In the genomic region with DNA sequence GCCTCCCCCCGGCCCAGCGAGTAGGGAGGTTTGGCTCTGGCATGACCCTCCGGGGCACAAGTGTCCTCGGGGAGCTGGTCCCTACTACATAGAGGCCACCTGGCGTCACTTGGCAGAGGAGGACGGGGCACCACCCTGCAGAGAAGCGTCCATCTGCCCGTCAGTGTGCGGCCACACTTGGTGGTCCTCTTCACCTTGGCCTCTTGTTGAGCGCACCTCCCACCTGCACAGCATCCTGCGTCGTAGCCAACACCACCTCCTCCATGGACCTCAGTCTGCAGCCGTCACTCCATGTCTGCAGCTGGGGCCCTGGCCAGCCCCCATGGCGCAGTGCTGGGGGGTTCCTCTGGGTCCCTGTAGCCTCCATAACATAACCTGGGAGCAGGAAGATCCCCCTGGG, we compare ENCODE assay signal across 16 cellular contexts. TPM values are rescaled to one million over a fixed set of nuclear protein-coding genes. Genes with fewer than 3 reads are reported as not detected.
A peak's percentile ranks its signal among the peaks of the same experiment; 100 is the strongest.
DNase-seq lines count a peak whose midpoint lies in the region; ATAC-seq and TF ChIP-seq lines count a peak whose summit lies in the region.
"Had no signal": no experiment of that assay in that cellular context is flagged by ENCODE, and none has a peak within 500 bp of the region (broad histone marks: within the 10 kb centered on the region; RNA-seq: fewer than 3 reads in every experiment).

No MANE protein-coding gene starts in this region.

- H3K27me3 ChIP-seq in lower lobe of right lung (ENCODE audit: low read depth): peaks cover 16% of the 10 kb centered on the region

- no peak overlapping the region for H3K4me3 Mint-ChIP-seq in stimulated activated effector memory CD8-positive, alpha-beta T cell treated with anti-CD3 and anti-CD28 coated beads, Interleukin-12 subunit alpha, Interleukin-12 subunit beta, amount 100 ng/mL, for 72 hours
- H3K4me3 Mint-ChIP-seq: CD4-positive, alpha-beta memory T cell; GM23338; H9 had no signal

- intact Hi-C loops in lower lobe of right lung (cut with DNase I): no loop called here

- no peak overlapping the region for H3K4me3 ChIP-seq in lower lobe of right lung
- H3K4me3 ChIP-seq: GM12878, GM23338 had no signal

- H3K9me3 ChIP-seq in lower lobe of right lung: no peaks in the 10 kb centered on the region

- DNase-seq in lower lobe of right lung (peak; percentile 30), superior temporal gyrus (ENCODE audit: extremely low spot score) (no peak), ecto neural progenitor cell (ENCODE audit: low spot score) (no peak)
- no peak for DNase-seq in stimulated activated effector memory CD8-positive, alpha-beta T cell treated with anti-CD3 and anti-CD28 coated beads, Interleukin-12 subunit alpha, Interleukin-12 subunit beta, amount 100 ng/mL, for 72 hours (ENCODE audit: low spot score in 2 of 2)
- DNase-seq: C1 segment of cervical spinal cord; Calu3; CD4-positive, alpha-beta memory T cell; COR-L47; DMS53; DMS79 treated with DMSO at 0.1 percent for 48 hours; H9 had no signal

- peaks cover 14% of the 10 kb centered on the region for H3K36me3 Mint-ChIP-seq in stimulated activated effector memory CD8-positive, alpha-beta T cell treated with anti-CD3 and anti-CD28 coated beads, Interleukin-12 subunit alpha, Interleukin-12 subunit beta, amount 100 ng/mL, for 72 hours
- H3K36me3 Mint-ChIP-seq: CD4-positive, alpha-beta memory T cell had no signal

- ATAC-seq in lower lobe of right lung (no peak), GM21367 (IDR thresholded peaks at IDR 0.05; ENCODE audit: unreplicated experiment) (no peak)
- no peak for ATAC-seq in stimulated activated effector memory CD8-positive, alpha-beta T cell treated with anti-CD3 and anti-CD28 coated beads, Interleukin-12 subunit alpha, Interleukin-12 subunit beta, amount 100 ng/mL, for 72 hours
- ATAC-seq: GM12878, GM23338, HCT116 had no signal

- peaks cover 24% of the 10 kb centered on the region for H3K4me1 Mint-ChIP-seq in stimulated activated effector memory CD8-positive, alpha-beta T cell treated with anti-CD3 and anti-CD28 coated beads, Interleukin-12 subunit alpha, Interleukin-12 subunit beta, amount 100 ng/mL, for 72 hours

- no peaks in the 10 kb centered on the region for H3K36me3 ChIP-seq in lower lobe of right lung

- no peaks in the 10 kb centered on the region for H3K9me3 Mint-ChIP-seq in stimulated activated effector memory CD8-positive, alpha-beta T cell treated with anti-CD3 and anti-CD28 coated beads, Interleukin-12 subunit alpha, Interleukin-12 subunit beta, amount 100 ng/mL, for 72 hours

- peak overlapping the region; percentile 29 for H3K27ac ChIP-seq in cingulate gyrus (ENCODE audit: low read depth, low read length)
- no peak overlapping the region for H3K27ac ChIP-seq in lower lobe of right lung

- H3K4me1 ChIP-seq in lower lobe of right lung: peaks cover 13% of the 10 kb centered on the region

- H3K27ac Mint-ChIP-seq in stimulated activated effector memory CD8-positive, alpha-beta T cell treated with anti-CD3 and anti-CD28 coated beads, Interleukin-12 subunit alpha, Interleukin-12 subunit beta, amount 100 ng/mL, for 72 hours: peak overlapping the region; percentile 97
- H3K27ac Mint-ChIP-seq: GM23338, H9 had no signal

- TF ChIP-seq CTCF in lower lobe of right lung (IDR thresholded peaks at IDR 0.05): no peak

RNA-seq across cellular contexts. Expression of a gene that starts 35.1 kb away (rescaled TPM):
- total RNA-seq in lower lobe of right lung: 42.4 TPM
